In the genomic region with DNA sequence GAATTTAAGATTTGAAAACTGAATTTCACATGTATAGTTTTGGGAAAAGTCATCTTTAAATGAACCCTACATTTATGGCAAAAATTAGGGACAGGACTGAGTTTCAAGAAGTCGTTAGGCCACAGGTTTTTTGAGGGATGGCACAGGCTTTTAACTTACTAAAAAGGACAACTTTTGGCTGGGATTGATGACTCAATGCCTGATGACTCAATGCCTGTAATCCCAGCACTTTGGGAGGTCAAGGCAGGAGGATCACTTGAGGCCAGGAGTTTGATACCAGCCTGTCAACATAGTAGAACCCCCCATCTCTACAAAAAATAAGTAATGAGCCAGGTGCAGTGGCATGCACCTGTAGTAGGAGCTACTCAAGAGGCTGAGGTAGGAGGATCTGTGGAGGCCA, we compare ENCODE assay signal across 15 cellular contexts. TPM values are rescaled to one million over a fixed set of nuclear protein-coding genes. Genes with fewer than 3 reads are reported as not detected.
DNase-seq lines count a peak whose midpoint lies in the region; ATAC-seq and TF ChIP-seq lines count a peak whose summit lies in the region.
"Had no signal": no experiment of that assay in that cellular context is flagged by ENCODE, and none has a peak within 500 bp of the region (broad histone marks: within the 10 kb centered on the region; RNA-seq: fewer than 3 reads in every experiment).

No MANE protein-coding gene starts in this region.

- no peak for TF ChIP-seq CTCF in endodermal cell (conservative IDR thresholded peaks at IDR 0.05)
- TF ChIP-seq CTCF in osteocyte (IDR thresholded peaks at IDR 0.05): no peak

- H3K27me3 ChIP-seq in endodermal cell (ENCODE audit: control insufficient read depth, insufficient read depth, low read length, poor library complexity, severe bottlenecking): no peaks in the 10 kb centered on the region
- H3K27me3 ChIP-seq: thyroid gland had no signal

- no peak overlapping the region for H3K27ac Mint-ChIP-seq in endodermal cell
- H3K27ac Mint-ChIP-seq in osteocyte (ENCODE audit: unreplicated experiment): peak overlapping the region; percentile 77
- no peak overlapping the region for H3K27ac Mint-ChIP-seq in activated naive CD4-positive, alpha-beta T cell treated with anti-CD3 and anti-CD28 coated beads, Interleukin-2, amount 10 ng/mL, durations not matched to agents 7 days and 5 days

- no peaks in the 10 kb centered on the region for H3K36me3 ChIP-seq in endodermal cell (ENCODE audit: control insufficient read depth, insufficient read depth, low read length)
- H3K36me3 ChIP-seq: thyroid gland had no signal

- peak; percentile 60 for DNase-seq in HCEC 1CT
- peak; percentile 28 for DNase-seq in NCI-H69 (lab: John Stamatoyannopoulos, UW)
- DNase-seq in endodermal cell: peak; percentile 13
- no peak for DNase-seq in osteocyte (ENCODE audit: extremely low spot score, unreplicated experiment)
- no peak for DNase-seq in activated naive CD4-positive, alpha-beta T cell treated with anti-CD3 and anti-CD28 coated beads, Interleukin-2, amount 10 ng/mL, durations not matched to agents 7 days and 5 days
- DNase-seq in NCI-H2081 (lab: John Stamatoyannopoulos, UW): no peak
- DNase-seq: activated T-cell treated with anti-CD3 and anti-CD28 coated beads, Interleukin-2, amount 50 U/mL, for 24 hours; cerebellar nuclear complex; hippocampal formation; left colon; naive B cell; NCI-H1930; NCI-H526 treated with DMSO at 0.1 percent for 48 hours; thyroid gland had no signal

- no peak overlapping the region for H3K9ac ChIP-seq in endodermal cell (ENCODE audit: extremely low read depth, low read length, poor library complexity, severe bottlenecking)

- H3K4me1 ChIP-seq in endodermal cell (ENCODE audit: control insufficient read depth, insufficient read depth, low read length): peaks cover 35% of the 10 kb centered on the region

- peaks cover 4% of the 10 kb centered on the region for H3K9me3 ChIP-seq in endodermal cell (ENCODE audit: control insufficient read depth, low read length)
- H3K9me3 ChIP-seq: thyroid gland had no signal

- CTCF ChIA-PET in activated naive CD4-positive, alpha-beta T cell treated with anti-CD3 and anti-CD28 coated beads, Interleukin-2, amount 10 ng/mL, durations not matched to agents 7 days and 5 days (lab: Charles Lee): interaction anchor here (0.7 to 3.4 kb wide), 3 partner anchors 14 to 213 kb away, joined by 3 to 13 read pairs (median 5); no protein-coding TSS in a partner anchor

- no peak for ATAC-seq in GM18502 (IDR thresholded peaks at IDR 0.05; ENCODE audit: poor library complexity, unreplicated experiment)

- peaks cover 2% of the 10 kb centered on the region for H3K9me3 Mint-ChIP-seq in endodermal cell
- no peaks in the 10 kb centered on the region for H3K9me3 Mint-ChIP-seq in osteocyte (ENCODE audit: unreplicated experiment)
- no peaks in the 10 kb centered on the region for H3K9me3 Mint-ChIP-seq in activated naive CD4-positive, alpha-beta T cell treated with anti-CD3 and anti-CD28 coated beads, Interleukin-2, amount 10 ng/mL, durations not matched to agents 7 days and 5 days
- H3K9me3 Mint-ChIP-seq: naive B cell had no signal

- H3K36me3 Mint-ChIP-seq in endodermal cell (ENCODE audit: low read depth) (peaks cover 6% of the 10 kb centered on the region), osteocyte (ENCODE audit: unreplicated experiment) (no peaks in the 10 kb centered on the region)
- peaks cover 1% of the 10 kb centered on the region for H3K36me3 Mint-ChIP-seq in activated naive CD4-positive, alpha-beta T cell treated with anti-CD3 and anti-CD28 coated beads, Interleukin-2, amount 10 ng/mL, durations not matched to agents 7 days and 5 days
- H3K36me3 Mint-ChIP-seq: naive B cell had no signal

- WGBS in endodermal cell (ENCODE audit: insufficient coverage in 1 of 2, insufficient read length in 1 of 2), 2 experiments: 78 to 80% methylated on average over 1 of the region's 1 CpG

- H3K4me3 Mint-ChIP-seq in endodermal cell (no peak overlapping the region), osteocyte (ENCODE audit: unreplicated experiment) (no peak overlapping the region)
- H3K4me3 Mint-ChIP-seq in activated naive CD4-positive, alpha-beta T cell treated with anti-CD3 and anti-CD28 coated beads, Interleukin-2, amount 10 ng/mL, durations not matched to agents 7 days and 5 days: no peak overlapping the region
- H3K4me3 Mint-ChIP-seq: activated T-cell treated with anti-CD3 and anti-CD28 coated beads, Interleukin-2, amount 50 U/mL, for 24 hours had no signal

- H3K4me1 Mint-ChIP-seq in endodermal cell (peaks cover 61% of the 10 kb centered on the region), osteocyte (ENCODE audit: unreplicated experiment) (peaks cover 38% of the 10 kb centered on the region)
- peaks cover 48% of the 10 kb centered on the region for H3K4me1 Mint-ChIP-seq in activated naive CD4-positive, alpha-beta T cell treated with anti-CD3 and anti-CD28 coated beads, Interleukin-2, amount 10 ng/mL, durations not matched to agents 7 days and 5 days

- no peak overlapping the region for H3K4me3 ChIP-seq in endodermal cell (ENCODE audit: low read length)
- H3K4me3 ChIP-seq: thyroid gland had no signal

- H3K27ac ChIP-seq in endodermal cell (ENCODE audit: low read depth, low read length): no peak overlapping the region
- H3K27ac ChIP-seq: thyroid gland had no signal

- H3K27me3 Mint-ChIP-seq in endodermal cell (ENCODE audit: insufficient read depth) (no peaks in the 10 kb centered on the region), osteocyte (ENCODE audit: unreplicated experiment) (no peaks in the 10 kb centered on the region)
- H3K27me3 Mint-ChIP-seq in activated naive CD4-positive, alpha-beta T cell treated with anti-CD3 and anti-CD28 coated beads, Interleukin-2, amount 10 ng/mL, durations not matched to agents 7 days and 5 days: no peaks in the 10 kb centered on the region
- H3K27me3 Mint-ChIP-seq: activated T-cell treated with anti-CD3 and anti-CD28 coated beads, Interleukin-2, amount 50 U/mL, for 24 hours; naive B cell had no signal

RNA-seq across cellular contexts. Expression of gene UCK2, which starts 15.9 kb away (rescaled TPM):
- total RNA-seq in endodermal cell: 10 to 100 TPM; 65.8 to 73.6 TPM
- polyA plus RNA-seq in endodermal cell (2013, experiment 1 of 2): 56.3 TPM
- polyA plus RNA-seq in endodermal cell (2013, experiment 2 of 2): 54.6 TPM
- total RNA-seq in osteocyte: 49.8 and 50.1 TPM in 2 replicates

Comparison
In these comparisons a context has a peak if more than half of its experiments do, and no peak if none do; other contexts are left out.
1. DNase-seq: peak in HCEC 1CT (single experiment), NCI-H69 (single experiment) and endodermal cell (single experiment); none in osteocyte (single experiment), activated naive CD4-positive, alpha-beta T cell treated with anti-CD3 and anti-CD28 coated beads, Interleukin-2, amount 10 ng/mL, durations not matched to agents 7 days and 5 days (single experiment) and NCI-H2081 (0 of 2).